8 cellular contexts compared by ENCODE assay signal in the genomic region with DNA sequence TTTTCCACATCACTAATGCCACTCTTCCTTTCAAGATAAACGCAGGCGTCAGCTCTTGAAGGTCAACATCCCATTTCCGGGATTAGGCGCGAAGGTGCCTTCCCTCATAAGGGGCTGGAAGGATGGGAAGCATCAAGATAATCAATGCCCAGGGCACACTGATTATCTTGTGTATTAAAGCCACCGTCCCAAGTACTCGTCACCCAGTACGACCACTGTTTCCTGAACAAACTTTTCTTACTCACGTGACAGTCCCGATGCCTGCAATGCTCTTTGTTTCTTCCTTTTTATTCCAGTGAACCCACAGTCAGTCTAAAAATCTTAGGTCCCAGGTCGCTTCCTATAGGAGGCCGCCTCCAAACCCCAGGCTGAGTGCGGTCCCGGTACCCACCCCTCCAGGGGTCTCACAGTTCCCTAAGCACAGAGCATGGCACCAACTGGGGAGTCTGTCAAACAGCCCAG. TPM values are rescaled to one million over a fixed set of nuclear protein-coding genes. Genes with fewer than 3 reads are reported as not detected.
DNase-seq lines count a peak whose midpoint lies in the region; ATAC-seq and TF ChIP-seq lines count a peak whose summit lies in the region.

No MANE protein-coding gene starts in this region.

- H3K9me3 ChIP-seq in adipocyte (ENCODE audit: control insufficient read depth, low read length) (no peaks in the 10 kb centered on the region), spleen (no peaks in the 10 kb centered on the region)

- peaks cover 24% of the 10 kb centered on the region for H3K36me3 ChIP-seq in adipocyte (ENCODE audit: control insufficient read depth, insufficient read depth, low read length, severe bottlenecking)
- H3K36me3 ChIP-seq in spleen: peaks cover 0 to 28% (median 22%) of the 10 kb centered on the region in 6 donors

- H3K27me3 ChIP-seq in adipocyte (replicated peaks; ENCODE audit: control insufficient read depth, insufficient read depth, low read length) (no peaks in the 10 kb centered on the region), spleen (replicated peaks in 1 of 7) (no peaks in the 10 kb centered on the region)

- peak; percentile 14 for ATAC-seq in GM21528 (IDR thresholded peaks at IDR 0.05; ENCODE audit: low FRiP score, unreplicated experiment)

- H3K4me3 ChIP-seq in LNCaP clone FGC (ENCODE audit: low read depth, low read length) (peak overlapping the region; percentile 89), adipocyte (ENCODE audit: low read length) (peak overlapping the region; percentile 99), iPS-11a (ENCODE audit: low read depth, low read length) (peak overlapping the region; percentile 90), spleen (peak overlapping the region; percentile 53 to 85 (median 80))

- peak overlapping the region; percentile 91 to 99 (median 98) for H3K27ac ChIP-seq in spleen

- intact Hi-C loops in spleen (cut with DNase I; ENCODE audit: low total_unique reads): loop anchor here (10.0 kb wide), 1 partner anchor 830 kb away; no protein-coding TSS in a partner anchor

- H3K4me1 ChIP-seq in adipocyte (ENCODE audit: control insufficient read depth, insufficient read depth, low read length): peaks cover 51% of the 10 kb centered on the region
- peaks cover 30 to 67% (median 47%) of the 10 kb centered on the region in 6 donors for H3K4me1 ChIP-seq in spleen

- WGBS in spleen, 5 donors: 1% methylated on average over 14 of the region's 14 CpGs

- peak overlapping the region; percentile 100 for H3K9ac ChIP-seq in adipocyte (ENCODE audit: low read length)

- TF ChIP-seq CTCF in LNCaP clone FGC (IDR thresholded peaks at IDR 0.05; ENCODE audit: control insufficient read depth, extremely low read depth, insufficient read depth) (no peak), spleen (IDR thresholded peaks at IDR 0.05 in 8 of 11, conservative IDR thresholded peaks at IDR 0.05 in 3 of 11) (no peak)

- DNase-seq in NCI-H2081 (lab: John Stamatoyannopoulos, UW) (peak; percentile 42 to 68), NCI-H2081 treated with DMSO at 0.1 percent for 48 hours (lab: John Stamatoyannopoulos, UW) (no peak), LNCaP clone FGC (ENCODE audit: low read depth) (no peak), adipocyte (ENCODE audit: low read depth) (no peak), spleen (no peak), NCI-H345 (lab: John Stamatoyannopoulos, UW) (no peak)

- TF ChIP-seq POLR2A in spleen (IDR thresholded peaks at IDR 0.05): no peak

RNA-seq across cellular contexts. Expression of gene ANAPC13, which starts 0.7 kb away (rescaled TPM):
- total RNA-seq in spleen: 10 to 100 TPM; 31.1 to 64.8 (median 49.4) TPM
- polyA plus RNA-seq in spleen: 10 to 100 TPM; 46.4 to 63.8 (median 62.4) TPM

RNA-seq across cellular contexts. Expression of gene CEP63, which starts 0.8 kb away (rescaled TPM):
- total RNA-seq in spleen: 10 to 100 TPM; 27.0 to 37.0 (median 29.7) TPM
- polyA plus RNA-seq in spleen: 10 to 100 TPM; 13.4 to 16.5 (median 15.2) TPM

Comparison
In these comparisons a context has a peak if more than half of its experiments do, and no peak if none do; other contexts are left out.
1. DNase-seq: peak in NCI-H2081 (2 of 2); none in NCI-H2081 treated with DMSO at 0.1 percent for 48 hours (single experiment), LNCaP clone FGC (single experiment), adipocyte (single experiment), spleen (single experiment) and NCI-H345 (single experiment).
2. Peak in every context shown above with its lines, with median percentiles within 50 percentile points of each other: H3K4me3 ChIP-seq.